In genomic region chr21:35925497-35925896, GRCh38 we compare ENCODE assay signal across 9 cellular contexts.
DNase-seq lines count a peak whose midpoint lies in the region; ATAC-seq, FAIRE-seq and TF ChIP-seq lines count a peak whose summit lies in the region.
"Had no signal": no experiment of that assay in that cellular context is flagged by ENCODE, and none has a peak within 500 bp of the region (broad histone marks: within the 10 kb centered on the region; RNA-seq: fewer than 3 reads in every experiment).

No MANE protein-coding gene starts in this region.

- CTCF ChIA-PET in HEK293T (lab: Yijun Ruan, JAX), result interaction anchor here (0.6 kb wide), 1 partner anchor 41 kb away, joined by 5 read pairs; no protein-coding TSS in a partner anchor

- FAIRE-seq in astrocyte (lab: Jason Lieb, UNC), result no peak

- H3K4me3 ChIP-seq in astrocyte (ENCODE audit: insufficient read depth, low read depth, low read length) (no peak overlapping the region), mucosa of stomach (ENCODE audit: low read length) (no peak overlapping the region), Karpas-422 (ENCODE audit: low read length) (no peak overlapping the region)

- H3K4me1 ChIP-seq in astrocyte (ENCODE audit: insufficient read depth, low read length) (peaks cover 22% of the 10 kb centered on the region), mucosa of stomach (ENCODE audit: control insufficient read depth, insufficient read depth, low read length) (peaks cover 8% of the 10 kb centered on the region), Karpas-422 (ENCODE audit: low read length) (no peaks in the 10 kb centered on the region)

- H3K4me1 Mint-ChIP-seq in astrocyte (ENCODE audit: low read depth, unreplicated experiment), result peaks cover 26% of the 10 kb centered on the region

- H3K79me2 ChIP-seq in astrocyte (ENCODE audit: insufficient read depth, low read length) (no peaks in the 10 kb centered on the region), Karpas-422 (ENCODE audit: low read length) (no peaks in the 10 kb centered on the region)

- no peaks in the 10 kb centered on the region for H3K36me3 Mint-ChIP-seq in astrocyte (ENCODE audit: low read depth, unreplicated experiment)
- H3K36me3 Mint-ChIP-seq: IgD-negative memory B cell had no signal

- no peak for ATAC-seq in GM21423 (IDR thresholded peaks at IDR 0.05; ENCODE audit: unreplicated experiment)

- H3K9ac ChIP-seq in astrocyte (ENCODE audit: low read length), result peak overlapping the region; percentile 45
- H3K9ac ChIP-seq in mucosa of stomach (ENCODE audit: low read length), result peak overlapping the region; percentile 10
- H3K9ac ChIP-seq in Karpas-422 (ENCODE audit: low read length), result no peak overlapping the region

- H4K20me1 ChIP-seq in astrocyte (ENCODE audit: insufficient read depth, low read length) (no peaks in the 10 kb centered on the region), Karpas-422 (ENCODE audit: insufficient read depth, low read depth, low read length) (no peaks in the 10 kb centered on the region)

- TF ChIP-seq CTCF in astrocyte (IDR thresholded peaks at IDR 0.05; ENCODE audit: insufficient read depth, low read depth, low read length), result no peak

- peaks cover 3% of the 10 kb centered on the region for H3K9me3 Mint-ChIP-seq in astrocyte (ENCODE audit: unreplicated experiment)

- no peak overlapping the region for H3K27ac Mint-ChIP-seq in astrocyte (ENCODE audit: unreplicated experiment)
- H3K27ac Mint-ChIP-seq: IgD-negative memory B cell had no signal

- POLR2A ChIA-PET in HEK293T (lab: Yijun Ruan, JAX), result no interaction called here

- H3K36me3 ChIP-seq in astrocyte (ENCODE audit: insufficient read depth, low read length), result no peaks in the 10 kb centered on the region
- no peaks in the 10 kb centered on the region for H3K36me3 ChIP-seq in mucosa of stomach (ENCODE audit: control insufficient read depth, insufficient read depth, low read length)
- no peaks in the 10 kb centered on the region for H3K36me3 ChIP-seq in Karpas-422 (ENCODE audit: insufficient read depth, low read length)

- DNase-seq in AG08396 (ENCODE audit: low spot score) (peak; percentile 22), HEK293T (ENCODE audit: extremely low spot score) (no peak), astrocyte (ENCODE audit: low read depth) (peak; percentile 81), COLO668 (lab: John Stamatoyannopoulos, UW; ENCODE audit: unreplicated experiment) (no peak), Karpas-422 (no peak), NCI-H2029 treated with DMSO at 0.1 percent for 48 hours (lab: John Stamatoyannopoulos, UW) (no peak)

- H3K27me3 Mint-ChIP-seq in astrocyte (ENCODE audit: low read depth, unreplicated experiment), result no peaks in the 10 kb centered on the region

- H3K27ac ChIP-seq in astrocyte (ENCODE audit: low read depth, low read length), result peak overlapping the region; percentile 77
- H3K27ac ChIP-seq in Karpas-422 (ENCODE audit: low read length), result no peak overlapping the region

- H3K4me3 Mint-ChIP-seq in astrocyte (ENCODE audit: unreplicated experiment), result no peak overlapping the region
- H3K4me3 Mint-ChIP-seq: IgD-negative memory B cell had no signal

- no peaks in the 10 kb centered on the region for H3K9me2 ChIP-seq in Karpas-422 (replicated peaks; ENCODE audit: insufficient read depth, low read length)

- peak overlapping the region; percentile 47 for H2AFZ ChIP-seq in astrocyte (ENCODE audit: low read depth, low read length)
- H2AFZ ChIP-seq in Karpas-422 (ENCODE audit: low read length), result no peak overlapping the region

- H3K4me2 ChIP-seq in astrocyte (ENCODE audit: low read length) (peak overlapping the region; percentile 60), Karpas-422 (ENCODE audit: low read depth, low read length, poor library complexity, severe bottlenecking) (no peak overlapping the region)

- H3K9me3 ChIP-seq in astrocyte (ENCODE audit: insufficient read depth, low read depth, low read length), result no peaks in the 10 kb centered on the region
- H3K9me3 ChIP-seq in mucosa of stomach (ENCODE audit: control insufficient read depth, low read length), result no peaks in the 10 kb centered on the region
- H3K9me3 ChIP-seq in Karpas-422 (ENCODE audit: low read length), result no peaks in the 10 kb centered on the region

- H3K27me3 ChIP-seq in astrocyte (ENCODE audit: insufficient read depth, low read length), result no peaks in the 10 kb centered on the region
- H3K27me3 ChIP-seq in mucosa of stomach (ENCODE audit: control insufficient read depth, insufficient read depth, low read length), result no peaks in the 10 kb centered on the region
- no peaks in the 10 kb centered on the region for H3K27me3 ChIP-seq in Karpas-422 (ENCODE audit: low read length)

TF ChIP-seq in HEK293T, 16 proteins besides CTCF, POLR2A, EP300 and RAD21:
- TF ChIP-seq SP1 (IDR thresholded peaks at IDR 0.05) (no peak), PKNOX1 (IDR thresholded peaks at IDR 0.05) (peak; percentile 45; the same call in 1 of the 2 replicates), NFRKB (IDR thresholded peaks at IDR 0.05) (no peak)
TF ChIP-seq in HEK293T: peak in this region for 1.

Comparison
In these comparisons a context has a peak if more than half of its experiments do, and no peak if none do; other contexts are left out.
1. DNase-seq: peak in AG08396 (single experiment) and astrocyte (single experiment); none in HEK293T (single experiment), COLO668 (single experiment), Karpas-422 (single experiment) and NCI-H2029 treated with DMSO at 0.1 percent for 48 hours (single experiment).